1 cellular context compared by ENCODE assay signal in the genomic region with DNA sequence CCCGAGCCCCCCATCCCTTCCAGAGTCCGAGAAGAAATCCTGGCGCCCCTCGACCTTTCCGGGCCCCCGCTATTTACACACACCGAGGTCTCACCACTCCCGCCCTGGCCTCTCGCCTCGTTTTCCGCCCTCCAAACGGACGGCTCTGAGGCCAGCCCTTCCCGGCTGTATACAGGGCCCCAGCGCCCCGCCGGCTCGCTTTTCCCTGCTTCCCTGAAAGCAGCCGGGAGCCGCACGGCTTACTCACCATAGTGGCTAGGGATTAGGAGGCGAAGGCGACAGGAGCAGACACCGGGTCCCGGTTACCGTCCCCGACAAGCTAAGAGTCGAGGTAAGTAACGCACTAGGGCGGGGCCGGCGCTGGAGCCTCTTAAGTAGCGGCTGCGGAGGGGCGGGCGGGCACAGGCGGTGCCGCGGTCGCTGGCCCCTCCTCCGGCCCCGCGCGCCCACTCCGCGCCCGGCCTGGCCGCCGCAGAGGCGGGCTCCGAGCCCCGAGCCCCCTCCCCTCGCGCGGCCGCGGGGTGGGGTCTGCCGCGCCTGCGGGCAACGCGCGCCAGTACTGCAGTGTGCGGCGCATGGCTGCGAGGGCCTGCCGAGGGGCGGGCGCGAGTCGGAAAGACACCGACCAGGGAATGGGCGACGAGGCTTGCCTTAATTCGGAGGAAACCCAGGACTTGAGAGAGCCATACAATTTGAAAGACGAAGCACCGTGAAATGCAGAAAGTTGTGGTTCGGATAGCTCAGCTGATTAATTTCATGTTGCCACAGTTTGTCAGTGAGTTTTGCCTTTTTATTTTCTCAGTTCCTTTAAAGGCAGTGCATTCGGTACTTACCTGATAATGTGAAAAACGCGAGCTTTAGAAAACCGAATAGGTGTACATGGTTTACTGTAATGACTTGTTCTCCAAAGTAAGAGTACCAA.
TF ChIP-seq lines count a peak whose summit lies in the region.

A gene (minus strand): TSS at position 345 of the 922 bp plus-strand sequence. CDS start 95 bp downstream, at position 250.

TF ChIP-seq in HepG2, 621 proteins besides CTCF, POLR2A, EP300 and RAD21 (continued from another document and continues in another):
- TF ChIP-seq, protein P1, sequence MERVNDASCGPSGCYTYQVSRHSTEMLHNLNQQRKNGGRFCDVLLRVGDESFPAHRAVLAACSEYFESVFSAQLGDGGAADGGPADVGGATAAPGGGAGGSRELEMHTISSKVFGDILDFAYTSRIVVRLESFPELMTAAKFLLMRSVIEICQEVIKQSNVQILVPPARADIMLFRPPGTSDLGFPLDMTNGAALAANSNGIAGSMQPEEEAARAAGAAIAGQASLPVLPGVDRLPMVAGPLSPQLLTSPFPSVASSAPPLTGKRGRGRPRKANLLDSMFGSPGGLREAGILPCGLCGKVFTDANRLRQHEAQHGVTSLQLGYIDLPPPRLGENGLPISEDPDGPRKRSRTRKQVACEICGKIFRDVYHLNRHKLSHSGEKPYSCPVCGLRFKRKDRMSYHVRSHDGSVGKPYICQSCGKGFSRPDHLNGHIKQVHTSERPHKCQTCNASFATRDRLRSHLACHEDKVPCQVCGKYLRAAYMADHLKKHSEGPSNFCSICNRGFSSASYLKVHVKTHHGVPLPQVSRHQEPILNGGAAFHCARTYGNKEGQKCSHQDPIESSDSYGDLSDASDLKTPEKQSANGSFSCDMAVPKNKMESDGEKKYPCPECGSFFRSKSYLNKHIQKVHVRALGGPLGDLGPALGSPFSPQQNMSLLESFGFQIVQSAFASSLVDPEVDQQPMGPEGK (CRISPR knock-in tag; IDR thresholded peaks at IDR 0.05): peak; percentile 39
- TF ChIP-seq, protein P2, sequence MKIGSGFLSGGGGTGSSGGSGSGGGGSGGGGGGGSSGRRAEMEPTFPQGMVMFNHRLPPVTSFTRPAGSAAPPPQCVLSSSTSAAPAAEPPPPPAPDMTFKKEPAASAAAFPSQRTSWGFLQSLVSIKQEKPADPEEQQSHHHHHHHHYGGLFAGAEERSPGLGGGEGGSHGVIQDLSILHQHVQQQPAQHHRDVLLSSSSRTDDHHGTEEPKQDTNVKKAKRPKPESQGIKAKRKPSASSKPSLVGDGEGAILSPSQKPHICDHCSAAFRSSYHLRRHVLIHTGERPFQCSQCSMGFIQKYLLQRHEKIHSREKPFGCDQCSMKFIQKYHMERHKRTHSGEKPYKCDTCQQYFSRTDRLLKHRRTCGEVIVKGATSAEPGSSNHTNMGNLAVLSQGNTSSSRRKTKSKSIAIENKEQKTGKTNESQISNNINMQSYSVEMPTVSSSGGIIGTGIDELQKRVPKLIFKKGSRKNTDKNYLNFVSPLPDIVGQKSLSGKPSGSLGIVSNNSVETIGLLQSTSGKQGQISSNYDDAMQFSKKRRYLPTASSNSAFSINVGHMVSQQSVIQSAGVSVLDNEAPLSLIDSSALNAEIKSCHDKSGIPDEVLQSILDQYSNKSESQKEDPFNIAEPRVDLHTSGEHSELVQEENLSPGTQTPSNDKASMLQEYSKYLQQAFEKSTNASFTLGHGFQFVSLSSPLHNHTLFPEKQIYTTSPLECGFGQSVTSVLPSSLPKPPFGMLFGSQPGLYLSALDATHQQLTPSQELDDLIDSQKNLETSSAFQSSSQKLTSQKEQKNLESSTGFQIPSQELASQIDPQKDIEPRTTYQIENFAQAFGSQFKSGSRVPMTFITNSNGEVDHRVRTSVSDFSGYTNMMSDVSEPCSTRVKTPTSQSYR (CRISPR knock-in tag; IDR thresholded peaks at IDR 0.05; ENCODE audit: borderline replicate concordance): no peak
- TF ChIP-seq MIER3 (CRISPR knock-in tag; IDR thresholded peaks at IDR 0.05; ENCODE audit: borderline replicate concordance) (peak; percentile 38; the same call in 1 of the 2 replicates), MYC (CRISPR knock-in tag; IDR thresholded peaks at IDR 0.05; ENCODE audit: borderline replicate concordance) (peak; percentile 88), ZFY (CRISPR knock-in tag; IDR thresholded peaks at IDR 0.05) (peak; percentile 71), SATB2 (CRISPR knock-in tag; IDR thresholded peaks at IDR 0.05) (0 out of 2 replicates have a peak, but pooled peaks have one; percentile 3), ZFYVE20 (CRISPR knock-in tag; IDR thresholded peaks at IDR 0.05; ENCODE audit: borderline replicate concordance, low read depth) (no peak), SP5 (CRISPR knock-in tag; IDR thresholded peaks at IDR 0.05; ENCODE audit: borderline replicate concordance, low read depth) (peak; percentile 27), ZNF792 (CRISPR knock-in tag; IDR thresholded peaks at IDR 0.05) (peak; percentile 24), ZNF180 (CRISPR knock-in tag; IDR thresholded peaks at IDR 0.05; ENCODE audit: borderline replicate concordance, low read depth) (no peak), ZNF317 (CRISPR knock-in tag; IDR thresholded peaks at IDR 0.05) (no peak; the same call in 1 of the 2 replicates), U2AF2 (IDR thresholded peaks at IDR 0.05; ENCODE audit: low read depth, low read length) (0 out of 2 replicates have a peak, but pooled peaks have one; percentile 60), ZNF629 (CRISPR knock-in tag; conservative IDR thresholded peaks at IDR 0.05) (0 out of 2 replicates have a peak, but pooled peaks have one; percentile 3), MAZ (IDR thresholded peaks at IDR 0.05; ENCODE audit: borderline replicate concordance, low read depth, low read length) (peak; percentile 47; the same call in 1 of the 2 replicates), MAZ (CRISPR knock-in tag; IDR thresholded peaks at IDR 0.05; ENCODE audit: low read depth) (peak; percentile 75), MEIS2 (CRISPR knock-in tag; IDR thresholded peaks at IDR 0.05) (peak; percentile 80; the same call in 1 of the 2 replicates), CREM (IDR thresholded peaks at IDR 0.05) (0 out of 2 replicates have a peak, but pooled peaks have one; percentile 5), CREM (CRISPR knock-in tag; IDR thresholded peaks at IDR 0.05) (no peak), ZNF616 (CRISPR knock-in tag; IDR thresholded peaks at IDR 0.05; ENCODE audit: low read depth) (peak; percentile 94), AHR (CRISPR knock-in tag; IDR thresholded peaks at IDR 0.05) (no peak), BHLHE40 (IDR thresholded peaks at IDR 0.05; ENCODE audit: low read length) (no peak), KMT2B (CRISPR knock-in tag; IDR thresholded peaks at IDR 0.05) (peak; percentile 72), NFYC (CRISPR knock-in tag; IDR thresholded peaks at IDR 0.05) (0 out of 2 replicates have a peak, but pooled peaks have one; percentile 36), ZNF891 (CRISPR knock-in tag; IDR thresholded peaks at IDR 0.05) (peak; percentile 19; the same call in 1 of the 2 replicates), ZFP37 (CRISPR knock-in tag; IDR thresholded peaks at IDR 0.05; ENCODE audit: borderline replicate concordance) (peak; percentile 68; the same call in 1 of the 2 replicates), ZNF20 (CRISPR knock-in tag; IDR thresholded peaks at IDR 0.05) (peak; percentile 67), U2AF1 (optimal IDR thresholded peaks at IDR 0.05; ENCODE audit: low read depth, low read length) (peak; percentile 98), DMAP1 (CRISPR knock-in tag; IDR thresholded peaks at IDR 0.05) (no peak), SRY (CRISPR knock-in tag; IDR thresholded peaks at IDR 0.05) (peak; percentile 75; the same call in 1 of the 2 replicates), NCOR1 (IDR thresholded peaks at IDR 0.05; ENCODE audit: borderline replicate concordance, low read length) (no peak), NCOA2 (CRISPR knock-in tag; IDR thresholded peaks at IDR 0.05) (0 out of 2 replicates have a peak, but pooled peaks have one; percentile 5), SNRNP70 (IDR thresholded peaks at IDR 0.05; ENCODE audit: low read depth, low read length) (no peak), ZBTB3 (CRISPR knock-in tag; IDR thresholded peaks at IDR 0.05; ENCODE audit: borderline replicate concordance, low read depth) (no peak), ZNF234 (CRISPR knock-in tag; conservative IDR thresholded peaks at IDR 0.05) (peak; percentile 75), MXI1 (IDR thresholded peaks at IDR 0.05; ENCODE audit: borderline replicate concordance, low read depth, low read length) (peak; percentile 87; the same call in 1 of the 3 replicates), KDM2A (CRISPR knock-in tag; IDR thresholded peaks at IDR 0.05; ENCODE audit: borderline replicate concordance, low read depth) (peak; percentile 16; the same call in 1 of the 2 replicates), IKZF4 (CRISPR knock-in tag; IDR thresholded peaks at IDR 0.05; ENCODE audit: borderline replicate concordance, low read depth, not compliant biosample characterization) (peak; percentile 46), ZNF780A (CRISPR knock-in tag; IDR thresholded peaks at IDR 0.05) (no peak), ZNF766 (CRISPR knock-in tag; IDR thresholded peaks at IDR 0.05; ENCODE audit: borderline replicate concordance) (peak; percentile 60), MAF1 (CRISPR knock-in tag; IDR thresholded peaks at IDR 0.05; ENCODE audit: borderline replicate concordance) (peak; percentile 15; the same call in 1 of the 2 replicates), ETV6 (CRISPR knock-in tag; conservative IDR thresholded peaks at IDR 0.05) (peak; percentile 65), IRF2 (CRISPR knock-in tag; IDR thresholded peaks at IDR 0.05) (peak; percentile 39; the same call in 1 of the 2 replicates), POLR2AphosphoS5 (IDR thresholded peaks at IDR 0.05; ENCODE audit: low read depth, low read length) (peak; percentile 99), RBAK (CRISPR knock-in tag; IDR thresholded peaks at IDR 0.05) (no peak), ZNF781 (CRISPR knock-in tag; IDR thresholded peaks at IDR 0.05; ENCODE audit: borderline replicate concordance, not compliant biosample characterization) (no peak), HOXA5 (CRISPR knock-in tag; IDR thresholded peaks at IDR 0.05) (no peak), ZNF333 (CRISPR knock-in tag; IDR thresholded peaks at IDR 0.05; ENCODE audit: borderline replicate concordance) (0 out of 2 replicates have a peak, but pooled peaks have one; percentile 54), ZNF572 (CRISPR knock-in tag; IDR thresholded peaks at IDR 0.05) (peak; percentile 12; the same call in 1 of the 2 replicates), PHF20 (CRISPR knock-in tag; IDR thresholded peaks at IDR 0.05) (0 out of 2 replicates have a peak, but pooled peaks have one; percentile 35), ZNF143 (CRISPR knock-in tag; IDR thresholded peaks at IDR 0.05) (peak; percentile 46; the same call in 1 of the 2 replicates), YY1 (IDR thresholded peaks at IDR 0.05; ENCODE audit: insufficient read depth, insufficient replicate concordance, low read depth, low read length) (peak; percentile 87), MXD4 (CRISPR knock-in tag; IDR thresholded peaks at IDR 0.05) (peak; percentile 81), RBM39 (IDR thresholded peaks at IDR 0.05; ENCODE audit: low read depth, low read length, poor library complexity, severe bottlenecking) (peak; percentile 98)
- TF ChIP-seq, protein P3, sequence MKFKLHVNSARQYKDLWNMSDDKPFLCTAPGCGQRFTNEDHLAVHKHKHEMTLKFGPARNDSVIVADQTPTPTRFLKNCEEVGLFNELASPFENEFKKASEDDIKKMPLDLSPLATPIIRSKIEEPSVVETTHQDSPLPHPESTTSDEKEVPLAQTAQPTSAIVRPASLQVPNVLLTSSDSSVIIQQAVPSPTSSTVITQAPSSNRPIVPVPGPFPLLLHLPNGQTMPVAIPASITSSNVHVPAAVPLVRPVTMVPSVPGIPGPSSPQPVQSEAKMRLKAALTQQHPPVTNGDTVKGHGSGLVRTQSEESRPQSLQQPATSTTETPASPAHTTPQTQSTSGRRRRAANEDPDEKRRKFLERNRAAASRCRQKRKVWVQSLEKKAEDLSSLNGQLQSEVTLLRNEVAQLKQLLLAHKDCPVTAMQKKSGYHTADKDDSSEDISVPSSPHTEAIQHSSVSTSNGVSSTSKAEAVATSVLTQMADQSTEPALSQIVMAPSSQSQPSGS (CRISPR knock-in tag; IDR thresholded peaks at IDR 0.05): no peak
- TF ChIP-seq, protein P4, sequence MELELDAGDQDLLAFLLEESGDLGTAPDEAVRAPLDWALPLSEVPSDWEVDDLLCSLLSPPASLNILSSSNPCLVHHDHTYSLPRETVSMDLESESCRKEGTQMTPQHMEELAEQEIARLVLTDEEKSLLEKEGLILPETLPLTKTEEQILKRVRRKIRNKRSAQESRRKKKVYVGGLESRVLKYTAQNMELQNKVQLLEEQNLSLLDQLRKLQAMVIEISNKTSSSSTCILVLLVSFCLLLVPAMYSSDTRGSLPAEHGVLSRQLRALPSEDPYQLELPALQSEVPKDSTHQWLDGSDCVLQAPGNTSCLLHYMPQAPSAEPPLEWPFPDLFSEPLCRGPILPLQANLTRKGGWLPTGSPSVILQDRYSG (CRISPR knock-in tag; IDR thresholded peaks at IDR 0.05): peak; percentile 43; the same call in 1 of the 2 replicates
- TF ChIP-seq, protein P5, sequence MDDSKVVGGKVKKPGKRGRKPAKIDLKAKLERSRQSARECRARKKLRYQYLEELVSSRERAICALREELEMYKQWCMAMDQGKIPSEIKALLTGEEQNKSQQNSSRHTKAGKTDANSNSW (CRISPR knock-in tag; IDR thresholded peaks at IDR 0.05; ENCODE audit: borderline replicate concordance): no peak; the same call in 1 of the 2 replicates
- TF ChIP-seq, protein P6, sequence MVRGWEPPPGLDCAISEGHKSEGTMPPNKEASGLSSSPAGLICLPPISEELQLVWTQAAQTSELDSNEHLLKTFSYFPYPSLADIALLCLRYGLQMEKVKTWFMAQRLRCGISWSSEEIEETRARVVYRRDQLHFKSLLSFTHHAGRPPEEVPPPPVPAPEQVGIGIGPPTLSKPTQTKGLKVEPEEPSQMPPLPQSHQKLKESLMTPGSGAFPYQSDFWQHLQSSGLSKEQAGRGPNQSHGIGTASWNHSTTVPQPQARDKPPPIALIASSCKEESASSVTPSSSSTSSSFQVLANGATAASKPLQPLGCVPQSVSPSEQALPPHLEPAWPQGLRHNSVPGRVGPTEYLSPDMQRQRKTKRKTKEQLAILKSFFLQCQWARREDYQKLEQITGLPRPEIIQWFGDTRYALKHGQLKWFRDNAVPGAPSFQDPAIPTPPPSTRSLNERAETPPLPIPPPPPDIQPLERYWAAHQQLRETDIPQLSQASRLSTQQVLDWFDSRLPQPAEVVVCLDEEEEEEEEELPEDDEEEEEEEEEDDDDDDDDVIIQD (CRISPR knock-in tag; IDR thresholded peaks at IDR 0.05; ENCODE audit: low read depth): 0 out of 2 replicates have a peak, but pooled peaks have one; percentile 46
- TF ChIP-seq, protein P7, sequence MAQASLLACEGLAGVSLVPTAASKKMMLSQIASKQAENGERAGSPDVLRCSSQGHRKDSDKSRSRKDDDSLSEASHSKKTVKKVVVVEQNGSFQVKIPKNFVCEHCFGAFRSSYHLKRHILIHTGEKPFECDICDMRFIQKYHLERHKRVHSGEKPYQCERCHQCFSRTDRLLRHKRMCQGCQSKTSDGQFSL (CRISPR knock-in tag; IDR thresholded peaks at IDR 0.05): 0 out of 2 replicates have a peak, but pooled peaks have one; percentile 28
- TF ChIP-seq, protein P8, sequence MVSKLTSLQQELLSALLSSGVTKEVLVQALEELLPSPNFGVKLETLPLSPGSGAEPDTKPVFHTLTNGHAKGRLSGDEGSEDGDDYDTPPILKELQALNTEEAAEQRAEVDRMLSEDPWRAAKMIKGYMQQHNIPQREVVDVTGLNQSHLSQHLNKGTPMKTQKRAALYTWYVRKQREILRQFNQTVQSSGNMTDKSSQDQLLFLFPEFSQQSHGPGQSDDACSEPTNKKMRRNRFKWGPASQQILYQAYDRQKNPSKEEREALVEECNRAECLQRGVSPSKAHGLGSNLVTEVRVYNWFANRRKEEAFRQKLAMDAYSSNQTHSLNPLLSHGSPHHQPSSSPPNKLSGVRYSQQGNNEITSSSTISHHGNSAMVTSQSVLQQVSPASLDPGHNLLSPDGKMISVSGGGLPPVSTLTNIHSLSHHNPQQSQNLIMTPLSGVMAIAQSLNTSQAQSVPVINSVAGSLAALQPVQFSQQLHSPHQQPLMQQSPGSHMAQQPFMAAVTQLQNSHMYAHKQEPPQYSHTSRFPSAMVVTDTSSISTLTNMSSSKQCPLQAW (CRISPR knock-in tag; IDR thresholded peaks at IDR 0.05): peak; percentile 46
